In the genomic region with DNA sequence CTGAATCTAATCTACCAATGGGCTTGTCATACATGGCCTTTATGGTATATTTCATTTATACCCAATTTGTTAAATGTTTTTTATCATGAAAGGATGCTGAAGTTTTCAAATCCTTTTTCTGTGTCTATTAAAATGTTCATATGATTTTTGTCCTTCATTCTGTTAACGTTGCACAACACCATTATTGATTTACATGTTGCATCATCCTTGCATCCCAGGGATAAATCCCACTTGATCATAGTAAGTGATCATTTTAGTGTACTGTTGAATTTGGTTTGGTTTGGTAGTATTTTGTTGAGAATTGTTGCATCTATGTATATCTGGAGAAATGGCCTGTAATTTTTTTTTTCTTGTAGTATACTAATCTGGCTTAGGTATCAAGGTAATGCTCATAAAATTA, we compare ENCODE assay signal across 23 cellular contexts. TPM values are rescaled to one million over a fixed set of nuclear protein-coding genes. Genes with fewer than 3 reads are reported as not detected.
DNase-seq lines count a peak whose midpoint lies in the region; ATAC-seq and TF ChIP-seq lines count a peak whose summit lies in the region.
"Had no signal": no experiment of that assay in that cellular context is flagged by ENCODE, and none has a peak within 500 bp of the region (broad histone marks: within the 10 kb centered on the region; RNA-seq: fewer than 3 reads in every experiment).

No MANE protein-coding gene starts in this region.

- DNase-seq in activated T-cell treated with anti-CD3 and anti-CD28 coated beads, Interleukin-2, amount 50 U/mL, for 72 hours: no peak
- DNase-seq in activated T-cell treated with anti-CD3 and anti-CD28 coated beads, Interleukin-2, amount 50 U/mL, for 48 hours: no peak
- DNase-seq in WTC11 (ENCODE audit: low spot score) (no peak), left lobe of liver (ENCODE audit: low spot score) (no peak)
- no peak for DNase-seq in stimulated activated naive B cell treated with anti-CD40 and anti-IgM and Interleukin-4, amounts not matched to agents 10 μg/mL and 1 μg/mL and 100 μg/mL, for 72 hours
- DNase-seq: ACHN; activated CD4-positive, alpha-beta T cell treated with anti-CD3 and anti-CD28 coated beads, Interleukin-2, amount 10 ng/mL, durations not matched to agents 7 days and 5 days; amniotic stem cell; DMS53; dorsolateral prefrontal cortex; foreskin melanocyte; hippocampal formation; kidney; NCI-H1092; NCI-H2081 treated with DMSO at 0.1 percent for 48 hours; RPMI8226; small intestine; stimulated activated CD4-positive, alpha-beta T cell treated with anti-CD3 and anti-CD28 coated beads, Interleukin-4, amount 100 ng/mL, for 1 hour; substantia nigra had no signal

- no peak for TF ChIP-seq CTCF in WTC11 (IDR thresholded peaks at IDR 0.05)

- H3K4me3 Mint-ChIP-seq in activated T-cell treated with anti-CD3 and anti-CD28 coated beads, Interleukin-2, amount 50 U/mL, for 72 hours: peak overlapping the region in 1 of 2 donors; percentile 91
- H3K4me3 Mint-ChIP-seq in WTC11: no peak overlapping the region
- peak overlapping the region; percentile 44 to 51 for H3K4me3 Mint-ChIP-seq in stimulated activated naive B cell treated with anti-CD40 and anti-IgM and Interleukin-4, amounts not matched to agents 10 μg/mL and 1 μg/mL and 100 μg/mL, for 72 hours
- H3K4me3 Mint-ChIP-seq: nephron had no signal

- CTCF ChIA-PET in WTC11 (lab: Charles Lee): no interaction called here

- peak overlapping the region; percentile 93 for H3K27ac Mint-ChIP-seq in activated T-cell treated with anti-CD3 and anti-CD28 coated beads, Interleukin-2, amount 50 U/mL, for 72 hours
- no peak overlapping the region for H3K27ac Mint-ChIP-seq in WTC11
- H3K27ac Mint-ChIP-seq in stimulated activated naive B cell treated with anti-CD40 and anti-IgM and Interleukin-4, amounts not matched to agents 10 μg/mL and 1 μg/mL and 100 μg/mL, for 72 hours: no peak overlapping the region
- H3K27ac Mint-ChIP-seq: activated CD4-positive, alpha-beta T cell treated with anti-CD3 and anti-CD28 coated beads, Interleukin-2, amount 10 ng/mL, durations not matched to agents 7 days and 5 days; nephron had no signal

- POLR2A ChIA-PET in WTC11 (lab: Charles Lee): no interaction called here

- H3K36me3 Mint-ChIP-seq in activated T-cell treated with anti-CD3 and anti-CD28 coated beads, Interleukin-2, amount 50 U/mL, for 72 hours (ENCODE audit: insufficient read depth in 2 of 2): peaks cover 40 to 51% of the 10 kb centered on the region in 2 donors
- H3K36me3 Mint-ChIP-seq in WTC11: peaks cover 4% of the 10 kb centered on the region
- peaks cover 72 to 87% of the 10 kb centered on the region in 2 donors for H3K36me3 Mint-ChIP-seq in stimulated activated naive B cell treated with anti-CD40 and anti-IgM and Interleukin-4, amounts not matched to agents 10 μg/mL and 1 μg/mL and 100 μg/mL, for 72 hours

- no peaks in the 10 kb centered on the region for H3K27me3 Mint-ChIP-seq in activated T-cell treated with anti-CD3 and anti-CD28 coated beads, Interleukin-2, amount 50 U/mL, for 72 hours (ENCODE audit: low read depth)
- no peaks in the 10 kb centered on the region for H3K27me3 Mint-ChIP-seq in WTC11 (ENCODE audit: low read depth)
- no peaks in the 10 kb centered on the region for H3K27me3 Mint-ChIP-seq in stimulated activated naive B cell treated with anti-CD40 and anti-IgM and Interleukin-4, amounts not matched to agents 10 μg/mL and 1 μg/mL and 100 μg/mL, for 72 hours
- H3K27me3 Mint-ChIP-seq: activated CD4-positive, alpha-beta T cell treated with anti-CD3 and anti-CD28 coated beads, Interleukin-2, amount 10 ng/mL, durations not matched to agents 7 days and 5 days had no signal

- H3K9me3 Mint-ChIP-seq in activated T-cell treated with anti-CD3 and anti-CD28 coated beads, Interleukin-2, amount 50 U/mL, for 72 hours: peaks cover 5 to 6% of the 10 kb centered on the region in 2 donors
- peaks cover 15% of the 10 kb centered on the region for H3K9me3 Mint-ChIP-seq in WTC11
- peaks cover 9 to 11% of the 10 kb centered on the region in 2 donors for H3K9me3 Mint-ChIP-seq in stimulated activated naive B cell treated with anti-CD40 and anti-IgM and Interleukin-4, amounts not matched to agents 10 μg/mL and 1 μg/mL and 100 μg/mL, for 72 hours

- ATAC-seq in activated T-cell treated with anti-CD3 and anti-CD28 coated beads, Interleukin-2, amount 50 U/mL, for 72 hours (replicated peaks in 1 of 2): no peak
- no peak for ATAC-seq in WTC11
- ATAC-seq in left lobe of liver: peak; percentile 60
- no peak for ATAC-seq in stimulated activated naive B cell treated with anti-CD40 and anti-IgM and Interleukin-4, amounts not matched to agents 10 μg/mL and 1 μg/mL and 100 μg/mL, for 72 hours (replicated peaks)
- ATAC-seq in GM18502 (IDR thresholded peaks at IDR 0.05; ENCODE audit: poor library complexity, unreplicated experiment): no peak
- ATAC-seq in GM18867 (IDR thresholded peaks at IDR 0.05; ENCODE audit: unreplicated experiment): no peak
- no peak for ATAC-seq in HG03159 (IDR thresholded peaks at IDR 0.05; ENCODE audit: unreplicated experiment)

- peaks cover 78% of the 10 kb centered on the region for H3K4me1 Mint-ChIP-seq in activated T-cell treated with anti-CD3 and anti-CD28 coated beads, Interleukin-2, amount 50 U/mL, for 72 hours (ENCODE audit: low read depth)
- H3K4me1 Mint-ChIP-seq in WTC11: peaks cover 4% of the 10 kb centered on the region; the same call in 1 of the 2 replicates
- peaks cover 52 to 88% of the 10 kb centered on the region in 2 donors for H3K4me1 Mint-ChIP-seq in stimulated activated naive B cell treated with anti-CD40 and anti-IgM and Interleukin-4, amounts not matched to agents 10 μg/mL and 1 μg/mL and 100 μg/mL, for 72 hours
- H3K4me1 Mint-ChIP-seq: nephron had no signal

TF ChIP-seq in WTC11, 78 proteins besides CTCF, POLR2A, EP300 and RAD21:
- TF ChIP-seq GABPB1 (CRISPR knock-in tag; IDR thresholded peaks at IDR 0.05) (peak; percentile 96), NR2C2 (CRISPR knock-in tag; IDR thresholded peaks at IDR 0.05) (no peak)

RNA-seq across cellular contexts. Expression of gene SP100, which starts 9.4 kb away (rescaled TPM):
- 100 to 1,000 TPM; 156 to 217 TPM for total RNA-seq in activated T-cell treated with anti-CD3 and anti-CD28 coated beads, Interleukin-2, amount 50 U/mL, for 72 hours
- total RNA-seq in WTC11 (2021) (0.62 to 1.3 TPM (median 1.2 TPM) in 3 replicates), left lobe of liver (24.0 TPM)

Comparison
In these comparisons a context has a peak if more than half of its experiments do, and no peak if none do; other contexts are left out.
1. RNA of gene SP100, which starts 9.4 kb away (total RNA-seq): 156 to 217 TPM in activated T-cell treated with anti-CD3 and anti-CD28 coated beads, Interleukin-2, amount 50 U/mL, for 72 hours and 24.0 TPM in left lobe of liver (single experiment); 0.62 to 1.3 TPM in WTC11; every median in the first group is over 10 times any median in the second.